Comparison of ENCODE assay signal across 8 cellular contexts in the genomic region with DNA sequence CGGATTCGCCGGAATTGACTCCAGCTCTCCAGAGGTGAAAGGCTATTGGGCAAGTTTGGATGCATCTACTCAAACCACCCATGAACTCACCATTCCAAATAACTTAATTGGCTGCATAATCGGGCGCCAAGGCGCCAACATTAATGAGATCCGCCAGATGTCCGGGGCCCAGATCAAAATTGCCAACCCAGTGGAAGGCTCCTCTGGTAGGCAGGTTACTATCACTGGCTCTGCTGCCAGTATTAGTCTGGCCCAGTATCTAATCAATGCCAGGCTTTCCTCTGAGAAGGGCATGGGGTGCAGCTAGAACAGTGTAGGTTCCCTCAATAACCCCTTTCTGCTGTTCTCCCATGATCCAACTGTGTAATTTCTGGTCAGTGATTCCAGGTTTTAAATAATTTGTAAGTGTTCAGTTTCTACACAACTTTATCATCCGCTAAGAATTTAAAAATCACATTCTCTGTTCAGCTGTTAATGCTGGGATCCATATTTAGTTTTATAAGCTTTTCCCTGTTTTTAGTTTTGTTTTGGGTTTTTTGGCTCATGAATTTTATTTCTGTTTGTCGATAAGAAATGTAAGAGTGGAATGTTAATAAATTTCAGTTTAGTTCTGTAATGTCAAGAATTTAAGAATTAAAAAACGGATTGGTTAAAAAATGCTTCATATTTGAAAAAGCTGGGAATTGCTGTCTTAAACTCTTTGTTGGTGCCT. TPM values are rescaled to one million over a fixed set of nuclear protein-coding genes. Genes with fewer than 3 reads are reported as not detected.
DNase-seq lines count a peak whose midpoint lies in the region; ATAC-seq and TF ChIP-seq lines count a peak whose summit lies in the region.

No MANE protein-coding gene starts in this region.

- peaks cover 15% of the 10 kb centered on the region for H3F3A ChIP-seq in Loucy (ENCODE audit: low read depth)

- ATAC-seq in lung (ENCODE audit: insufficient read depth, low FRiP score): no peak

- H3K36me3 ChIP-seq in Caco-2 (ENCODE audit: control insufficient read depth, insufficient read depth, low read length) (peaks cover 6% of the 10 kb centered on the region), Loucy (ENCODE audit: insufficient read depth, low read length) (peaks cover 17% of the 10 kb centered on the region), ascending aorta (peaks cover 0 to 4% of the 10 kb centered on the region in 2 donors), lung (ENCODE audit: control insufficient read depth in 2 of 2, insufficient read depth in 2 of 2, low read length in 2 of 2) (peaks cover 0 to 9% of the 10 kb centered on the region in 2 donors)

- peak overlapping the region; percentile 99 for H3K4me2 ChIP-seq in Loucy (ENCODE audit: low read depth, low read length, poor library complexity, severe bottlenecking)

- peaks cover 14% of the 10 kb centered on the region; the same call in 1 of the 2 replicates for H3K4me1 ChIP-seq in Caco-2
- H3K4me1 ChIP-seq in Loucy (ENCODE audit: insufficient read depth, low read length, poor library complexity, severe bottlenecking): peaks cover 49% of the 10 kb centered on the region
- H3K4me1 ChIP-seq in ascending aorta: peaks cover 5 to 28% of the 10 kb centered on the region in 2 donors
- peaks cover 5 to 17% of the 10 kb centered on the region in 2 donors for H3K4me1 ChIP-seq in lung (ENCODE audit: control insufficient read depth in 2 of 2, insufficient read depth in 2 of 2, low read length in 2 of 2)

- peak overlapping the region; percentile 59 for H3K4me3 ChIP-seq in Caco-2 (ENCODE audit: low read depth, low read length)
- H3K4me3 ChIP-seq in Loucy (ENCODE audit: low read length, poor library complexity, severe bottlenecking): peak overlapping the region; percentile 99
- H3K4me3 ChIP-seq in ascending aorta: peak overlapping the region; percentile 78 to 91
- peak overlapping the region; percentile 98 for H3K4me3 ChIP-seq in lung

- TF ChIP-seq CTCF in Caco-2 (IDR thresholded peaks at IDR 0.05; ENCODE audit: insufficient read depth in 1 of 2, low read depth in 1 of 2, low read length in 1 of 2, severe bottlenecking in 1 of 2, unreplicated experiment in 1 of 2) (no peak), Loucy (conservative IDR thresholded peaks at IDR 0.05; ENCODE audit: low read length) (no peak), ascending aorta (IDR thresholded peaks at IDR 0.05) (no peak), lung (IDR thresholded peaks at IDR 0.05; ENCODE audit: control extremely low read depth, extremely low read depth) (no peak)

- H3K9me3 ChIP-seq in Caco-2 (no peaks in the 10 kb centered on the region; the same call in 1 of the 2 replicates), Loucy (ENCODE audit: insufficient read depth, low read depth, low read length) (no peaks in the 10 kb centered on the region), ascending aorta (no peaks in the 10 kb centered on the region), lung (ENCODE audit: control insufficient read depth in 2 of 2, insufficient read depth in 1 of 2, low read length in 1 of 2) (no peaks in the 10 kb centered on the region)

- no peaks in the 10 kb centered on the region for H3K9me2 ChIP-seq in Loucy (replicated peaks; ENCODE audit: low read depth, low read length)

- CTCF ChIA-PET in Caco-2 (lab: Charles Lee): interaction anchor here (1.0 to 1.6 kb wide), 3 partner anchors 19 to 54 kb away, joined by 3 read pairs; no protein-coding TSS in a partner anchor

- POLR2A ChIA-PET in Caco-2 (lab: Charles Lee): interaction anchor here (0.5 to 2.5 kb wide), 7 partner anchors 16 to 59 kb away, joined by 3 to 14 read pairs (median 3); no protein-coding TSS in a partner anchor

- peak overlapping the region; percentile 100 for H3K27ac Mint-ChIP-seq in Caco-2 (ENCODE audit: unreplicated experiment)

- DNase-seq in Caco-2: no peak
- DNase-seq in ascending aorta (ENCODE audit: low spot score in 2 of 2): no peak
- no peak for DNase-seq in lung (ENCODE audit: low spot score)
- no peak for DNase-seq in dermis blood vessel endothelial cell
- DNase-seq in hypothalamus (lab: John Stamatoyannopoulos, UW): no peak
- no peak for DNase-seq in NCI-H1092 treated with DMSO at 0.1 percent for 48 hours (lab: John Stamatoyannopoulos, UW)
- DNase-seq in CD1c-positive myeloid dendritic cell (ENCODE audit: extremely low spot score): no peak

- H3K36me3 Mint-ChIP-seq in Caco-2 (ENCODE audit: insufficient read depth, unreplicated experiment): peaks cover 59% of the 10 kb centered on the region

- intact Hi-C loops in Caco-2 (cut with micrococcal nuclease; ENCODE audit: unreplicated experiment) (loop anchor here (5.0 kb wide), 2 partner anchors 159 to 204 kb away; a partner anchor contains a TSS), ascending aorta (cut with DNase I) (loop anchor here (5.0 kb wide), 3 partner anchors 56 to 204 kb away; a partner anchor contains a TSS)

- H3K27me3 ChIP-seq in Caco-2 (replicated peaks; ENCODE audit: control insufficient read depth, insufficient read depth, low read length) (no peaks in the 10 kb centered on the region), Loucy (ENCODE audit: insufficient read depth, low read length, poor library complexity, severe bottlenecking) (peaks cover 6% of the 10 kb centered on the region), ascending aorta (no peaks in the 10 kb centered on the region), lung (ENCODE audit: control insufficient read depth, insufficient read depth) (no peaks in the 10 kb centered on the region)

- no peaks in the 10 kb centered on the region for H3K9me3 Mint-ChIP-seq in Caco-2 (ENCODE audit: unreplicated experiment)

- no peak overlapping the region for H2AFZ ChIP-seq in Loucy (ENCODE audit: low read length)

- no TSS peak for BruUV-seq in Caco-2 (replicated peaks; lab: Mats Ljungman, UMichigan)

- peak overlapping the region; percentile 92 for H3K4me3 Mint-ChIP-seq in Caco-2 (ENCODE audit: unreplicated experiment)

- no peaks in the 10 kb centered on the region for H3K27me3 Mint-ChIP-seq in Caco-2 (ENCODE audit: insufficient read depth, unreplicated experiment)

- H3K4me1 Mint-ChIP-seq in Caco-2 (ENCODE audit: low read depth, unreplicated experiment): peaks cover 31% of the 10 kb centered on the region

- peak overlapping the region; percentile 98 to 99 for H3K27ac ChIP-seq in ascending aorta
- H3K27ac ChIP-seq in lung (ENCODE audit: low read depth in 1 of 2, low read length in 1 of 2): peak overlapping the region; percentile 99 to 100

- peaks cover 65% of the 10 kb centered on the region for H3K79me2 ChIP-seq in Loucy (ENCODE audit: insufficient read depth, low read length)

- peaks cover 38% of the 10 kb centered on the region for H4K20me1 ChIP-seq in Loucy (ENCODE audit: insufficient read depth, low read length, poor library complexity, severe bottlenecking)

- H3K9ac ChIP-seq in Loucy (ENCODE audit: low read depth, low read length, poor library complexity, severe bottlenecking): peak overlapping the region; percentile 100

- WGBS in lung, 2 donors: 1 to 4% methylated on average over 11 of the region's 11 CpGs

RNA-seq across cellular contexts. Expression of a gene that starts 1.4 kb away (rescaled TPM):
- total RNA-seq in Caco-2 (2022): 308 and 319 TPM in 2 replicates
- 227 TPM for total RNA-seq in ascending aorta
- 100 to 1,000 TPM; 134 to 326 TPM for total RNA-seq in lung
- polyA plus RNA-seq in lung: 100 to 1,000 TPM; 268 to 453 TPM
- total RNA-seq in dermis blood vessel endothelial cell: 37.9 and 109 TPM in 2 replicates
